ENCODE assay signal across 11 cellular contexts in the genomic region with DNA sequence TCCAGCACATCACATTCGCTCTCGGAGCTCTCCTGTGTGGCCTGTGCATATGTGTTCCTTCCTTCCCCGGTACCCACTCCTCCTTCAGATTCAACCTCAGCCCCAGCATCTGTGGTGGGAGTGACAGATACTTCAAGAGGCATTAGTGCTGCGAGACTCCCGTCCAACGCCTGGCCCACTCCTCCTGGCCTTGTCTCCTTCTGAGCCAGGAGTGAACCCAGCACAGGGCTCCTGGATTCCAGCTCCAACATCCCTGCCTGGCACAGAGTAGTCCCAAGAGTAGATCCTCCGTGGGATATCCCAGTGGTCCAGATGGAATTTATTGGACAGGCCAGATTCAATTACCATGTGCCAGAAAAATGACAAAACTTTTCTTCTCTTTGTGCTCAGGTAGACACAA. TPM values are rescaled to one million over a fixed set of nuclear protein-coding genes. Genes with fewer than 3 reads are reported as not detected.
DNase-seq lines count a peak whose midpoint lies in the region; ATAC-seq and TF ChIP-seq lines count a peak whose summit lies in the region.
"Had no signal": no experiment of that assay in that cellular context is flagged by ENCODE, and none has a peak within 500 bp of the region (broad histone marks: within the 10 kb centered on the region; RNA-seq: fewer than 3 reads in every experiment).

No MANE protein-coding gene starts in this region.

- no peaks in the 10 kb centered on the region for H3K27me3 ChIP-seq in subcutaneous abdominal adipose tissue (ENCODE audit: control insufficient read depth in 5 of 5, insufficient read depth in 4 of 5, low read length in 5 of 5)
- H3K27me3 ChIP-seq in MM.1S (replicated peaks; ENCODE audit: insufficient read depth, low read length), result no peaks in the 10 kb centered on the region

- no peak for ATAC-seq in activated B cell treated with CpG ODN at 0.5 μM for 24 hours (ENCODE audit: low read depth)
- no peak for ATAC-seq in GM21529 (IDR thresholded peaks at IDR 0.05; ENCODE audit: unreplicated experiment)
- ATAC-seq: mucosa of descending colon had no signal

- H3K4me1 Mint-ChIP-seq in activated CD4-positive, alpha-beta memory T cell treated with anti-CD3 and anti-CD28 coated beads for 36 hours (ENCODE audit: low read depth), result peaks cover 60% of the 10 kb centered on the region
- peaks cover 61% of the 10 kb centered on the region for H3K4me1 Mint-ChIP-seq in activated CD4-positive, alpha-beta memory T cell treated with anti-CD3 and anti-CD28 coated beads, Interleukin-2, amount 10 ng/mL, durations not matched to agents 7 days and 5 days
- H3K4me1 Mint-ChIP-seq in activated B cell treated with CpG ODN at 0.5 μM for 24 hours (peaks cover 60% of the 10 kb centered on the region), glutamatergic neuron (ENCODE audit: low read depth, unreplicated experiment) (peaks cover 35% of the 10 kb centered on the region)

- no peak overlapping the region for H2AFZ ChIP-seq in MM.1S (ENCODE audit: low read length)

- no peaks in the 10 kb centered on the region for H3K79me2 ChIP-seq in MM.1S (ENCODE audit: low read length)

- H3F3A ChIP-seq in MM.1S (ENCODE audit: insufficient read depth, low read length), result no peaks in the 10 kb centered on the region

- intact Hi-C loops in activated CD4-positive, alpha-beta memory T cell treated with anti-CD3 and anti-CD28 coated beads for 36 hours (cut with micrococcal nuclease), result loop anchor here (1.0 to 10.0 kb wide), 6 partner anchors 9 to 1773 kb away; a partner anchor contains a TSS
- intact Hi-C loops in activated B cell treated with CpG ODN at 0.5 μM for 24 hours (cut with micrococcal nuclease), result loop anchor here (1.0 to 5.0 kb wide), 4 partner anchors 90 to 1910 kb away; a partner anchor contains a TSS

- H3K4me3 Mint-ChIP-seq in activated CD4-positive, alpha-beta memory T cell treated with anti-CD3 and anti-CD28 coated beads for 36 hours, result no peak overlapping the region
- H3K4me3 Mint-ChIP-seq in activated CD4-positive, alpha-beta memory T cell treated with anti-CD3 and anti-CD28 coated beads, Interleukin-2, amount 10 ng/mL, durations not matched to agents 7 days and 5 days, result no peak overlapping the region
- H3K4me3 Mint-ChIP-seq in activated B cell treated with CpG ODN at 0.5 μM for 24 hours (peak overlapping the region; percentile 9), glutamatergic neuron (ENCODE audit: unreplicated experiment) (peak overlapping the region; percentile 16)

- peaks cover 0 to 5% (median 0%) of the 10 kb centered on the region in 5 donors for H3K36me3 ChIP-seq in subcutaneous abdominal adipose tissue (ENCODE audit: control insufficient read depth in 5 of 5, insufficient read depth in 5 of 5, low read length in 5 of 5)
- no peaks in the 10 kb centered on the region for H3K36me3 ChIP-seq in MM.1S (replicated peaks; ENCODE audit: insufficient read depth, low read length)

- H3K4me3 ChIP-seq in subcutaneous abdominal adipose tissue (ENCODE audit: low read depth in 1 of 5, low read length in 5 of 5), result peak overlapping the region in 1 of 5 donors; percentile 16
- no peak overlapping the region for H3K4me3 ChIP-seq in MM.1S (ENCODE audit: low read length)
- H3K4me3 ChIP-seq: mucosa of descending colon had no signal

- H3K36me3 Mint-ChIP-seq in activated CD4-positive, alpha-beta memory T cell treated with anti-CD3 and anti-CD28 coated beads for 36 hours, result peaks cover 8% of the 10 kb centered on the region
- H3K36me3 Mint-ChIP-seq in activated CD4-positive, alpha-beta memory T cell treated with anti-CD3 and anti-CD28 coated beads, Interleukin-2, amount 10 ng/mL, durations not matched to agents 7 days and 5 days (ENCODE audit: low read depth), result peaks cover 12% of the 10 kb centered on the region
- H3K36me3 Mint-ChIP-seq in activated B cell treated with CpG ODN at 0.5 μM for 24 hours (ENCODE audit: low read depth) (peaks cover 6% of the 10 kb centered on the region), glutamatergic neuron (ENCODE audit: unreplicated experiment) (peaks cover 5% of the 10 kb centered on the region)

- TF ChIP-seq CTCF in activated B cell treated with CpG ODN at 0.5 μM for 24 hours (IDR thresholded peaks at IDR 0.05), result no peak
- TF ChIP-seq CTCF in glutamatergic neuron (IDR thresholded peaks at IDR 0.05; ENCODE audit: partially characterized antibody, unreplicated experiment), result no peak
- no peak for TF ChIP-seq CTCF in MM.1S (IDR thresholded peaks at IDR 0.05; ENCODE audit: low read length)

- no peaks in the 10 kb centered on the region for H3K27me3 Mint-ChIP-seq in activated CD4-positive, alpha-beta memory T cell treated with anti-CD3 and anti-CD28 coated beads for 36 hours
- H3K27me3 Mint-ChIP-seq in activated CD4-positive, alpha-beta memory T cell treated with anti-CD3 and anti-CD28 coated beads, Interleukin-2, amount 10 ng/mL, durations not matched to agents 7 days and 5 days, result peaks cover 5% of the 10 kb centered on the region
- H3K27me3 Mint-ChIP-seq in activated B cell treated with CpG ODN at 0.5 μM for 24 hours, result no peaks in the 10 kb centered on the region
- peaks cover 10% of the 10 kb centered on the region for H3K27me3 Mint-ChIP-seq in glutamatergic neuron (ENCODE audit: unreplicated experiment)

- DNase-seq in activated CD4-positive, alpha-beta memory T cell treated with anti-CD3 and anti-CD28 coated beads for 36 hours, result no peak
- DNase-seq in activated CD4-positive, alpha-beta memory T cell treated with anti-CD3 and anti-CD28 coated beads, Interleukin-2, amount 10 ng/mL, durations not matched to agents 7 days and 5 days, result no peak
- DNase-seq in activated B cell treated with CpG ODN at 0.5 μM for 24 hours, result no peak
- DNase-seq in glutamatergic neuron, result no peak
- DNase-seq in activated gamma-delta T cell (lab: John Stamatoyannopoulos, UW), result no peak
- no peak for DNase-seq in MM.1S
- DNase-seq: NCI-H187 had no signal

- H3K4me1 ChIP-seq in subcutaneous abdominal adipose tissue (ENCODE audit: control insufficient read depth in 5 of 5, insufficient read depth in 5 of 5, low read length in 5 of 5) (peaks cover 6 to 41% (median 24%) of the 10 kb centered on the region in 5 donors), MM.1S (ENCODE audit: low read length) (no peaks in the 10 kb centered on the region)

- H3K9me3 ChIP-seq in subcutaneous abdominal adipose tissue (ENCODE audit: control insufficient read depth in 5 of 5, low read length in 5 of 5) (no peaks in the 10 kb centered on the region), MM.1S (replicated peaks; ENCODE audit: insufficient read depth, low read length) (no peaks in the 10 kb centered on the region)
- H3K9me3 ChIP-seq: mucosa of descending colon had no signal

- no peaks in the 10 kb centered on the region for H3K9me3 Mint-ChIP-seq in activated CD4-positive, alpha-beta memory T cell treated with anti-CD3 and anti-CD28 coated beads for 36 hours
- H3K9me3 Mint-ChIP-seq in activated CD4-positive, alpha-beta memory T cell treated with anti-CD3 and anti-CD28 coated beads, Interleukin-2, amount 10 ng/mL, durations not matched to agents 7 days and 5 days, result no peaks in the 10 kb centered on the region
- H3K9me3 Mint-ChIP-seq in activated B cell treated with CpG ODN at 0.5 μM for 24 hours (no peaks in the 10 kb centered on the region), glutamatergic neuron (ENCODE audit: unreplicated experiment) (peaks cover 14% of the 10 kb centered on the region)

- peak overlapping the region; percentile 51 for H3K27ac Mint-ChIP-seq in activated CD4-positive, alpha-beta memory T cell treated with anti-CD3 and anti-CD28 coated beads for 36 hours
- no peak overlapping the region for H3K27ac Mint-ChIP-seq in activated CD4-positive, alpha-beta memory T cell treated with anti-CD3 and anti-CD28 coated beads, Interleukin-2, amount 10 ng/mL, durations not matched to agents 7 days and 5 days
- H3K27ac Mint-ChIP-seq in activated B cell treated with CpG ODN at 0.5 μM for 24 hours, result peak overlapping the region; percentile 60
- H3K27ac Mint-ChIP-seq in glutamatergic neuron (ENCODE audit: unreplicated experiment), result peak overlapping the region; percentile 60

- H3K9ac ChIP-seq in subcutaneous abdominal adipose tissue (ENCODE audit: low read length in 5 of 5) (peak overlapping the region in 1 of 5 donors; percentile 15), MM.1S (ENCODE audit: low read length) (no peak overlapping the region)

- H4K20me1 ChIP-seq in MM.1S (ENCODE audit: insufficient read depth, low read length), result no peaks in the 10 kb centered on the region

- no peaks in the 10 kb centered on the region for H3K9me2 ChIP-seq in MM.1S (replicated peaks; ENCODE audit: insufficient read depth, low read length)

- POLR2A ChIA-PET in activated CD4-positive, alpha-beta memory T cell treated with anti-CD3 and anti-CD28 coated beads for 36 hours (lab: Charles Lee), result no interaction called here
- POLR2A ChIA-PET in activated CD4-positive, alpha-beta memory T cell treated with anti-CD3 and anti-CD28 coated beads, Interleukin-2, amount 10 ng/mL, durations not matched to agents 7 days and 5 days (lab: Charles Lee), result interaction anchor here (1.2 to 1.6 kb wide), 2 partner anchors 57 to 1316 kb away, joined by 3 to 4 read pairs; no protein-coding TSS in a partner anchor
- POLR2A ChIA-PET in activated B cell treated with CpG ODN at 0.5 μM for 24 hours (lab: Charles Lee), result interaction anchor here (1.0 to 1.5 kb wide), 2 partner anchors 897 to 1774 kb away, joined by 3 to 5 read pairs; a partner anchor contains a TSS

- no peak overlapping the region for H3K4me2 ChIP-seq in MM.1S (ENCODE audit: low read depth, low read length)

- peak overlapping the region; percentile 48 for H3K27ac ChIP-seq in subcutaneous abdominal adipose tissue (ENCODE audit: low read depth, low read length)
- no peak overlapping the region for H3K27ac ChIP-seq in MM.1S (ENCODE audit: low read length)
- H3K27ac ChIP-seq: HL-60 had no signal

- CTCF ChIA-PET in activated CD4-positive, alpha-beta memory T cell treated with anti-CD3 and anti-CD28 coated beads for 36 hours (lab: Charles Lee), result no interaction called here
- CTCF ChIA-PET in activated CD4-positive, alpha-beta memory T cell treated with anti-CD3 and anti-CD28 coated beads, Interleukin-2, amount 10 ng/mL, durations not matched to agents 7 days and 5 days (lab: Charles Lee), result no interaction called here
- CTCF ChIA-PET in activated B cell treated with CpG ODN at 0.5 μM for 24 hours (lab: Charles Lee), result no interaction called here

RNA-seq across cellular contexts. Expression of a gene that starts 55.9 kb away (rescaled TPM):
- 10 to 100 TPM; 32.4 to 33.5 TPM for total RNA-seq in activated CD4-positive, alpha-beta memory T cell treated with anti-CD3 and anti-CD28 coated beads for 36 hours
- total RNA-seq in activated CD4-positive, alpha-beta memory T cell treated with anti-CD3 and anti-CD28 coated beads, Interleukin-2, amount 10 ng/mL, durations not matched to agents 7 days and 5 days, result 10 to 100 TPM; 17.7 to 20.8 TPM
- total RNA-seq in activated B cell treated with CpG ODN at 0.5 μM for 24 hours (27.2 and 29.3 TPM in 2 replicates), glutamatergic neuron (ENCODE audit: unreplicated experiment) (132 TPM)

Comparison
In these comparisons a context has a peak if more than half of its experiments do, and no peak if none do; other contexts are left out.
1. H3K4me3 Mint-ChIP-seq: peak in activated B cell treated with CpG ODN at 0.5 μM for 24 hours (single experiment) and glutamatergic neuron (single experiment); none in activated CD4-positive, alpha-beta memory T cell treated with anti-CD3 and anti-CD28 coated beads for 36 hours (single experiment) and activated CD4-positive, alpha-beta memory T cell treated with anti-CD3 and anti-CD28 coated beads, Interleukin-2, amount 10 ng/mL, durations not matched to agents 7 days and 5 days (single experiment).